ENCODE assay signal across 1 cellular context in the genomic region with DNA sequence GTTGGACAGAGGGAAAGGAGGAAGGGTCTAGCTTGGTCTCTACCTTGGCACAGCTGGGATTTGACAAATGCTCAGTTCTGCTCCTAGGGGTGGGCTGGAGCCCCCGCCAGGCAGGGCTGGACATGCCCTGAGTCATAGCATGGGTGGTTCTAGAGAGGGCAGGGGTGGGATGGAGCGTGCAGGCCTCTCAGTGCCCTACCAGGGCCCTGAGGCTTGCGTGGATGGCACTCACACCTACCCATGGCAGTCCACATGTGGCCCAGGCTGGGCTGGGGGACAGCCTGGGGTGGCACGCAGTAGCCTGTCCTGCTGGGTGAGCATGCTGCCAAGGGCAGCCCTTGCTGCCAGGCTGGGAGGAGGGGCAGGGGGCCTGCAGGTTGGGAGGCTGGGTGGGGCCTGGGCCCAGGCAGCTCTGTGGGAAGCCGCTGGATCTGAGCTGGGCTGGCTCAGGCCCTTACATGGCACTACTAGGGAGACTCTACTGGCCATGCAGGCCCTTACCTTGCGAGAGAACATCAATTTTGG.
TF ChIP-seq lines count a peak whose summit lies in the region.

No MANE protein-coding gene starts in this region.

TF ChIP-seq in HepG2, 621 proteins besides CTCF, POLR2A, EP300 and RAD21:
- TF ChIP-seq NR2F2 (IDR thresholded peaks at IDR 0.05; ENCODE audit: borderline replicate concordance, low read depth) (no peak), EHMT2 (IDR thresholded peaks at IDR 0.05; ENCODE audit: borderline replicate concordance, low read depth, low read length) (no peak), ZNF629 (CRISPR knock-in tag; conservative IDR thresholded peaks at IDR 0.05) (no peak), SATB2 (CRISPR knock-in tag; IDR thresholded peaks at IDR 0.05) (no peak), RFXAP (CRISPR knock-in tag; IDR thresholded peaks at IDR 0.05; ENCODE audit: borderline replicate concordance) (no peak), ATF7-NPFF (CRISPR knock-in tag; IDR thresholded peaks at IDR 0.05; ENCODE audit: low read depth) (no peak)
- TF ChIP-seq, protein P1, sequence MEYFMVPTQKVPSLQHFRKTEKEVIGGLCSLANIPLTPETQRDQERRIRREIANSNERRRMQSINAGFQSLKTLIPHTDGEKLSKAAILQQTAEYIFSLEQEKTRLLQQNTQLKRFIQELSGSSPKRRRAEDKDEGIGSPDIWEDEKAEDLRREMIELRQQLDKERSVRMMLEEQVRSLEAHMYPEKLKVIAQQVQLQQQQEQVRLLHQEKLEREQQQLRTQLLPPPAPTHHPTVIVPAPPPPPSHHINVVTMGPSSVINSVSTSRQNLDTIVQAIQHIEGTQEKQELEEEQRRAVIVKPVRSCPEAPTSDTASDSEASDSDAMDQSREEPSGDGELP (IDR thresholded peaks at IDR 0.05; ENCODE audit: borderline replicate concordance, low read depth), result no peak
